ENCODE assay signal across 7 cellular contexts in the genomic region with DNA sequence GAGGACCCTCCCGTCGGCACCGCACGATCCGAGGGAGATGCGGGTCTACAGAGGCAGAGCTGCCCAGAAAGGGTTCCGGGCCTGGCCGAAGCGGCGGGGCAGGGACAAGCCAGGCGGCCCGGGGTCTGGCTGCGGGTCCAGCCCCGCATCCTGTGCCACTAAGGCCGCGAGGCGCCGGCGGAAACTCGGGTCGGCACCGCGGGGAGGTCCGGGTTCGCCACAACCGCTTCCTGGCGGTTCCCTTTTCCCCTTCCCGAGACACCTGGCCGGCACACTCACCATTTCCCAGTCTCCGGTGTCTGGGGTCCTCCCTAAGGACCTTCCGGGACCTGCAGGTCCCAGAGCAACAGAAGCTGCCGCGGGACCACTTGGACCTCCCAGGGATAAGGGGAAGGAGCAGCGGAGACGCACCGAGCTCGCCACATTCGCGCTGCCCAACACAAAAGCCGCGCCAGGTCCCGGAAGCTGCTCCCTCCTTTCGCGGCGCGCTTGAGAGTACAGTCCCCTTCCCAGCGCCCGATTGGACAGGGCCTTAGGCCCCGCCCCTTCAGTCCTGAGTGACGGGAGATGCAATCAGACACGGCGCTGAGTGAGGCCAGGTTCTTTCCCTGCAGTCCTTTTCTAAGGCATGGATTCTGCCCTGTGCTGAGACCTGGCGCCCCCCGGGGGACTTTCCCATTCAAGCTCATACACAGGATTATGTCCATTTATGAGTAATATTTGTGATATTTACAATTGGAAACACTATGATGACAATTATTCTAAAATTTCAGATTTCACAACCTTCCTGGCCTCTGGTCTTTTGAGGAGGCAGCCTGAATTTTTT. TPM values are rescaled to one million over a fixed set of nuclear protein-coding genes. Genes with fewer than 3 reads are reported as not detected.
DNase-seq lines count a peak whose midpoint lies in the region; ATAC-seq, FAIRE-seq and TF ChIP-seq lines count a peak whose summit lies in the region.

A gene (minus strand): TSS at position 497 of the 826 bp plus-strand sequence. CDS start 215 bp downstream, at position 282.

- no peaks in the 10 kb centered on the region for H3K36me3 ChIP-seq in astrocyte (ENCODE audit: insufficient read depth, low read length)

- no peak for FAIRE-seq in astrocyte (lab: Jason Lieb, UNC)

- no peaks in the 10 kb centered on the region for H3K27me3 Mint-ChIP-seq in astrocyte (ENCODE audit: low read depth, unreplicated experiment)

- H3K4me1 Mint-ChIP-seq in astrocyte (ENCODE audit: low read depth, unreplicated experiment): peaks cover 6% of the 10 kb centered on the region

- H3K27ac ChIP-seq in astrocyte (ENCODE audit: low read depth, low read length): peak within 1 kb of the TSS; percentile 78

- TF ChIP-seq CTCF in astrocyte (IDR thresholded peaks at IDR 0.05; ENCODE audit: insufficient read depth, low read depth, low read length): no peak
- TF ChIP-seq CTCF in retinal pigment epithelial cell (conservative IDR thresholded peaks at IDR 0.05; ENCODE audit: low read depth, low read length): peak; percentile 39

- peaks cover 6% of the 10 kb centered on the region for H3K4me1 ChIP-seq in astrocyte (ENCODE audit: insufficient read depth, low read length)

- peak within 1 kb of the TSS; percentile 93 for H3K9ac ChIP-seq in astrocyte (ENCODE audit: low read length)

- H3K9me3 ChIP-seq in astrocyte (ENCODE audit: insufficient read depth, low read depth, low read length): no peaks in the 10 kb centered on the region

- H3K4me3 Mint-ChIP-seq in astrocyte (ENCODE audit: unreplicated experiment): peak within 1 kb of the TSS; percentile 92

- peak within 1 kb of the TSS; percentile 96 for H3K4me2 ChIP-seq in astrocyte (ENCODE audit: low read length)

- H3K27me3 ChIP-seq in astrocyte (ENCODE audit: insufficient read depth, low read length): no peaks in the 10 kb centered on the region

- ATAC-seq in GM18499 (IDR thresholded peaks at IDR 0.05; ENCODE audit: insufficient read depth, unreplicated experiment): peak; percentile 96
- ATAC-seq in HG02885 (IDR thresholded peaks at IDR 0.05; ENCODE audit: poor library complexity, unreplicated experiment): peak; percentile 100

- peak within 1 kb of the TSS; percentile 83 for H3K4me3 ChIP-seq in astrocyte (ENCODE audit: insufficient read depth, low read depth, low read length)
- peak within 1 kb of the TSS; percentile 94 for H3K4me3 ChIP-seq in retinal pigment epithelial cell (ENCODE audit: low read length)

- peaks cover 41% of the 10 kb centered on the region for H3K79me2 ChIP-seq in astrocyte (ENCODE audit: insufficient read depth, low read length)

- peak; percentile 96 for DNase-seq in NCI-H1694 (lab: John Stamatoyannopoulos, UW)
- peak; percentile 57 to 89 (median 74) for DNase-seq in T-helper 2 cell
- DNase-seq in astrocyte (ENCODE audit: low read depth): peak; percentile 88
- DNase-seq in hippocampal formation (lab: John Stamatoyannopoulos, UW): peak; percentile 89 to 93
- peak; percentile 90 for DNase-seq in retinal pigment epithelial cell (ENCODE audit: low read depth)

- H2AFZ ChIP-seq in astrocyte (ENCODE audit: low read depth, low read length): peak within 1 kb of the TSS; percentile 88

- no peaks in the 10 kb centered on the region for H4K20me1 ChIP-seq in astrocyte (ENCODE audit: insufficient read depth, low read length)

- peaks cover 19% of the 10 kb centered on the region for H3K36me3 Mint-ChIP-seq in astrocyte (ENCODE audit: low read depth, unreplicated experiment)

- peak within 1 kb of the TSS; percentile 89 for H3K27ac Mint-ChIP-seq in astrocyte (ENCODE audit: unreplicated experiment)

- peaks cover 23% of the 10 kb centered on the region for H3K9me3 Mint-ChIP-seq in astrocyte (ENCODE audit: unreplicated experiment)

RNA-seq across cellular contexts. Expression of the gene that starts here (rescaled TPM):
- 2.3 and 4.0 TPM in 2 replicates for total RNA-seq in astrocyte

Comparison
In these comparisons a context has a peak if more than half of its experiments do, and no peak if none do; other contexts are left out.
1. Peak in every context shown above with its lines: DNase-seq, ATAC-seq, H3K4me3 ChIP-seq and H3K27ac ChIP-seq.